In genomic region chr3:184579513-184579912, GRCh38 we compare ENCODE assay signal across 23 cellular contexts. TPM values are rescaled to one million over a fixed set of nuclear protein-coding genes. Genes with fewer than 3 reads are reported as not detected.
DNase-seq lines count a peak whose midpoint lies in the region; ATAC-seq and TF ChIP-seq lines count a peak whose summit lies in the region.
"Had no signal": no experiment of that assay in that cellular context is flagged by ENCODE, and none has a peak within 500 bp of the region (broad histone marks: within the 10 kb centered on the region; RNA-seq: fewer than 3 reads in every experiment).

No MANE protein-coding gene starts in this region.

- H3K36me3 ChIP-seq in lower lobe of right lung (peaks cover 48% of the 10 kb centered on the region), upper lobe of right lung (peaks cover 36% of the 10 kb centered on the region), spleen (peaks cover 0 to 9% (median 0%) of the 10 kb centered on the region in 6 donors)

- H3K36me3 Mint-ChIP-seq in activated CD8-positive, alpha-beta T cell treated with anti-CD3 and anti-CD28 coated beads, Interleukin-2, amount 10 ng/mL, durations not matched to agents 7 days and 5 days (ENCODE audit: low read depth) = no peaks in the 10 kb centered on the region
- H3K36me3 Mint-ChIP-seq: stimulated activated effector memory CD8-positive, alpha-beta T cell treated with anti-CD3 and anti-CD28 coated beads, Interleukin-12 subunit alpha, Interleukin-12 subunit beta, amount 100 ng/mL, for 72 hours had no signal

- no peak for ATAC-seq in lower lobe of right lung
- ATAC-seq in upper lobe of right lung = peak; percentile 45
- ATAC-seq in activated CD8-positive, alpha-beta T cell treated with anti-CD3 and anti-CD28 coated beads, Interleukin-2, amount 10 ng/mL, durations not matched to agents 7 days and 5 days = no peak
- ATAC-seq: stimulated activated effector memory CD8-positive, alpha-beta T cell treated with anti-CD3 and anti-CD28 coated beads, Interleukin-12 subunit alpha, Interleukin-12 subunit beta, amount 100 ng/mL, for 72 hours had no signal

- peaks cover 3% of the 10 kb centered on the region for H3K4me1 Mint-ChIP-seq in activated CD8-positive, alpha-beta T cell treated with anti-CD3 and anti-CD28 coated beads, Interleukin-2, amount 10 ng/mL, durations not matched to agents 7 days and 5 days (ENCODE audit: low read depth)
- H3K4me1 Mint-ChIP-seq: activated CD4-positive, alpha-beta T cell treated with anti-CD3 and anti-CD28 coated beads, Interleukin-2, amount 10 ng/mL, durations not matched to agents 24 days and 14 days had no signal

- peak overlapping the region; percentile 46 for H3K27ac ChIP-seq in RWPE1
- H3K27ac ChIP-seq in lower lobe of right lung = no peak overlapping the region
- no peak overlapping the region for H3K27ac ChIP-seq in upper lobe of right lung
- no peak overlapping the region for H3K27ac ChIP-seq in spleen
- H3K27ac ChIP-seq: 22Rv1, adrenal gland, VCaP had no signal

- peaks cover 8% of the 10 kb centered on the region for H3K27me3 ChIP-seq in lower lobe of right lung (ENCODE audit: low read depth)
- no peaks in the 10 kb centered on the region for H3K27me3 ChIP-seq in upper lobe of right lung
- peaks cover 0 to 42% (median 13%) of the 10 kb centered on the region in 7 donors for H3K27me3 ChIP-seq in spleen (replicated peaks in 1 of 7)
- H3K27me3 ChIP-seq: adrenal gland had no signal

- DNase-seq in SIG-M5 treated with dmso at 0.1 percent for 504 hours (lab: John Stamatoyannopoulos, UW; ENCODE audit: unreplicated experiment) (peak; percentile 34), SIG-M5 (lab: John Stamatoyannopoulos, UW) (no peak), RWPE1 (ENCODE audit: low spot score) (no peak), lower lobe of right lung (peak; percentile 65), upper lobe of right lung (no peak), glomerular visceral epithelial cell (ENCODE audit: extremely low spot score) (no peak), spleen (no peak)
- DNase-seq in activated CD8-positive, alpha-beta T cell treated with anti-CD3 and anti-CD28 coated beads, Interleukin-2, amount 10 ng/mL, durations not matched to agents 7 days and 5 days = no peak
- DNase-seq: activated CD4-positive, alpha-beta T cell treated with anti-CD3 and anti-CD28 coated beads, Interleukin-2, amount 10 ng/mL, durations not matched to agents 24 days and 14 days; activated T-cell treated with anti-CD3 and anti-CD28 coated beads, Interleukin-2, amount 50 U/mL, for 48 hours; CD4-positive, alpha-beta memory T cell; DMS153; NCI-H1105 treated with DMSO at 0.1 percent for 48 hours; NCI-H2081; NCI-H226; NCI-H69; stimulated activated CD4-positive, alpha-beta T cell treated with anti-CD3 and anti-CD28 coated beads, Interleukin-4, amount 100 ng/mL, for 24 hours; substantia nigra had no signal

- no peak overlapping the region for H3K4me3 Mint-ChIP-seq in activated CD8-positive, alpha-beta T cell treated with anti-CD3 and anti-CD28 coated beads, Interleukin-2, amount 10 ng/mL, durations not matched to agents 7 days and 5 days
- H3K4me3 Mint-ChIP-seq: activated CD4-positive, alpha-beta T cell treated with anti-CD3 and anti-CD28 coated beads, Interleukin-2, amount 10 ng/mL, durations not matched to agents 24 days and 14 days; stimulated activated effector memory CD8-positive, alpha-beta T cell treated with anti-CD3 and anti-CD28 coated beads, Interleukin-12 subunit alpha, Interleukin-12 subunit beta, amount 100 ng/mL, for 72 hours had no signal

- POLR2A ChIA-PET in RWPE1 (lab: Yijun Ruan, JAX; ENCODE audit: low non-redundant PET) = no interaction called here
- POLR2A ChIA-PET in activated CD8-positive, alpha-beta T cell treated with anti-CD3 and anti-CD28 coated beads, Interleukin-2, amount 10 ng/mL, durations not matched to agents 7 days and 5 days (lab: Charles Lee) = no interaction called here

- TF ChIP-seq POLR2A in spleen (IDR thresholded peaks at IDR 0.05) = no peak

- no peaks in the 10 kb centered on the region for H3K9me3 Mint-ChIP-seq in activated CD8-positive, alpha-beta T cell treated with anti-CD3 and anti-CD28 coated beads, Interleukin-2, amount 10 ng/mL, durations not matched to agents 7 days and 5 days (ENCODE audit: insufficient read depth)
- H3K9me3 Mint-ChIP-seq: activated CD4-positive, alpha-beta T cell treated with anti-CD3 and anti-CD28 coated beads, Interleukin-2, amount 10 ng/mL, durations not matched to agents 24 days and 14 days; brain; CD4-positive, alpha-beta memory T cell; stimulated activated effector memory CD8-positive, alpha-beta T cell treated with anti-CD3 and anti-CD28 coated beads, Interleukin-12 subunit alpha, Interleukin-12 subunit beta, amount 100 ng/mL, for 72 hours had no signal

- CTCF ChIA-PET in RWPE1 (lab: Yijun Ruan, JAX) = interaction anchor here (0.6 kb wide), 2 partner anchors 132 to 169 kb away, joined by 3 to 5 read pairs; no protein-coding TSS in a partner anchor
- CTCF ChIA-PET in activated CD8-positive, alpha-beta T cell treated with anti-CD3 and anti-CD28 coated beads, Interleukin-2, amount 10 ng/mL, durations not matched to agents 7 days and 5 days (lab: Charles Lee) = no interaction called here

- 64 to 84% (median 78%) methylated on average over 21 to 22 of the region's 22 CpGs for WGBS in spleen, 5 donors

- H3K27ac Mint-ChIP-seq in activated CD8-positive, alpha-beta T cell treated with anti-CD3 and anti-CD28 coated beads, Interleukin-2, amount 10 ng/mL, durations not matched to agents 7 days and 5 days = no peak overlapping the region
- H3K27ac Mint-ChIP-seq: activated CD4-positive, alpha-beta T cell treated with anti-CD3 and anti-CD28 coated beads, Interleukin-2, amount 10 ng/mL, durations not matched to agents 24 days and 14 days; CD4-positive, alpha-beta memory T cell; stimulated activated effector memory CD8-positive, alpha-beta T cell treated with anti-CD3 and anti-CD28 coated beads, Interleukin-12 subunit alpha, Interleukin-12 subunit beta, amount 100 ng/mL, for 72 hours had no signal

- no peak overlapping the region for H3K4me3 ChIP-seq in lower lobe of right lung
- no peak overlapping the region for H3K4me3 ChIP-seq in upper lobe of right lung
- no peak overlapping the region for H3K4me3 ChIP-seq in spleen
- H3K4me3 ChIP-seq: adrenal gland had no signal

- intact Hi-C loops in lower lobe of right lung (cut with DNase I) = no loop called here
- intact Hi-C loops in upper lobe of right lung (cut with DNase I) = no loop called here
- intact Hi-C loops in spleen (cut with DNase I; ENCODE audit: low total_unique reads) = no loop called here

- H3K27me3 Mint-ChIP-seq in activated CD8-positive, alpha-beta T cell treated with anti-CD3 and anti-CD28 coated beads, Interleukin-2, amount 10 ng/mL, durations not matched to agents 7 days and 5 days (ENCODE audit: low read depth) = peaks cover 19% of the 10 kb centered on the region
- H3K27me3 Mint-ChIP-seq: brain had no signal

- H3K4me1 ChIP-seq in lower lobe of right lung = peaks cover 19% of the 10 kb centered on the region
- peaks cover 3% of the 10 kb centered on the region for H3K4me1 ChIP-seq in upper lobe of right lung
- H3K4me1 ChIP-seq in spleen = peaks cover 5 to 41% (median 25%) of the 10 kb centered on the region in 6 donors

- H3K9me3 ChIP-seq in lower lobe of right lung = no peaks in the 10 kb centered on the region
- no peaks in the 10 kb centered on the region for H3K9me3 ChIP-seq in upper lobe of right lung
- H3K9me3 ChIP-seq in spleen = no peaks in the 10 kb centered on the region
- H3K9me3 ChIP-seq: adrenal gland had no signal

- no peak for TF ChIP-seq CTCF in RWPE1 (conservative IDR thresholded peaks at IDR 0.05; ENCODE audit: low read depth)
- no peak for TF ChIP-seq CTCF in lower lobe of right lung (IDR thresholded peaks at IDR 0.05)
- TF ChIP-seq CTCF in upper lobe of right lung (IDR thresholded peaks at IDR 0.05) = no peak
- no peak for TF ChIP-seq CTCF in spleen (IDR thresholded peaks at IDR 0.05 in 8 of 11, conservative IDR thresholded peaks at IDR 0.05 in 3 of 11)

RNA-seq across cellular contexts. Expression of gene EPHB3, which starts 17.9 kb away (rescaled TPM):
- 4.9 TPM for total RNA-seq in lower lobe of right lung
- 7.8 TPM for total RNA-seq in upper lobe of right lung
- total RNA-seq in activated CD8-positive, alpha-beta T cell treated with anti-CD3 and anti-CD28 coated beads, Interleukin-2, amount 10 ng/mL, durations not matched to agents 7 days and 5 days = under 1 TPM; 0.11 to 0.13 TPM
- total RNA-seq in spleen = 1 to 10 TPM in 4 of 7 donors, under 1 TPM in 3; 0.23 to 2.3 (median 1.3) TPM
- polyA plus RNA-seq in spleen = under 1 TPM; 0.48 to 0.98 (median 0.52) TPM

Comparison
In these comparisons a context has a peak if more than half of its experiments do, and no peak if none do; other contexts are left out.
1. DNase-seq: peak in SIG-M5 treated with dmso at 0.1 percent for 504 hours (single experiment) and lower lobe of right lung (single experiment); none in SIG-M5 (single experiment), RWPE1 (single experiment), upper lobe of right lung (single experiment), glomerular visceral epithelial cell (single experiment), activated CD8-positive, alpha-beta T cell treated with anti-CD3 and anti-CD28 coated beads, Interleukin-2, amount 10 ng/mL, durations not matched to agents 7 days and 5 days (single experiment) and spleen (single experiment).